ENCODE assay signal across 14 cellular contexts in the genomic region with DNA sequence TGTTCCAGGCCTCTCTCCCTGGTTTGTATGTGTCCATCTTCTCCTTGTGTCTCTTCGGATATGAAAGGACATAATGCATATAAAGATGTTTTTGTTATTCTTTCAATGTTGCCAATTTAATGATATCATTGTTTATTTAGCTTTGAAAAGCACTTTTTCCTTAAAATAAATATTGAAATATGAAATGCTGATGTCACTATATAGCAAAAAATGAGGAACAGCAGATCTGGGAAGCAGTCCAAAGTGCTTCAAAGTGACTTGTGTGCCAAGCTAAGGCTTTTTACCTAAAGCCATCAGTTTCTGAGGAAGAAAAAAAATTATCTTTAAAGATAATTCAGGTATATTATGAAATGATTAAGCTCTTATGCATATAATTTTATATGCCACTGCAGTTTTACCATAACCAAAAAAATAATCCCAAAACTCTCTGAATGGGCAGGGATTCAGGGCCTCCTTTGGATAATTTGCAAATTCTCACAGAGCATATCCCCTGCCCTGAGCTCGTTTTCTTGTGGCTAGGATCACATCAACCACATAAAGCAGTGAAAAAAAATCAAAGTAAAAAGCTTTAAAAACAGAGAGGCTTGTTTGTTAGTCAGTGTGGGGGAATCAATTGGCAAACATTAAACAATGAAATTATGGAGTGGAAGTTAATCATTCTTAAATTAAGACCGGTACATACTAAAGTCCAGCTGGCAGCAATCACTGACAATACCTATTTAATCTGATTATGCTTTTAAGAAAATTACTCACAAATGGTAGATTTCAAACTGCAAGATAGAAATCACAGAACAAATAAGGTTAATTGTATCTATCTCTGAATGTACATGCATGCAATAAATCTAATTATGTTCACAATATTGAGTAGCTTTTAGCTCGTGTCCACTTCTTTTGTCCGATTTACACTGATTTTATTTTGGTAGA.
A peak's percentile ranks its signal among the peaks of the same experiment; 100 is the strongest.
DNase-seq lines count a peak whose midpoint lies in the region; ATAC-seq and TF ChIP-seq lines count a peak whose summit lies in the region.
"Had no signal": no experiment of that assay in that cellular context is flagged by ENCODE, and none has a peak within 500 bp of the region (broad histone marks: within the 10 kb centered on the region; RNA-seq: fewer than 3 reads in every experiment).

No MANE protein-coding gene starts in this region.

- no peak overlapping the region for H3K27ac Mint-ChIP-seq in naive thymus-derived CD8-positive, alpha-beta T cell
- H3K27ac Mint-ChIP-seq: activated B cell treated with CpG ODN at 0.5 μM for 24 hours had no signal

- H3K4me3 Mint-ChIP-seq in naive thymus-derived CD8-positive, alpha-beta T cell = no peak overlapping the region
- H3K4me3 Mint-ChIP-seq: activated B cell treated with CpG ODN at 0.5 μM for 24 hours had no signal

- H3K9me3 Mint-ChIP-seq in naive thymus-derived CD8-positive, alpha-beta T cell = peaks cover 0 to 10% (median 3%) of the 10 kb centered on the region in 9 donors

- H3K4me1 ChIP-seq in BE2C = peaks cover 3% of the 10 kb centered on the region; the same call in 1 of the 2 replicates
- H3K4me1 ChIP-seq: adrenal gland, gastrocnemius medialis, uterus had no signal

- H3K36me3 Mint-ChIP-seq in naive thymus-derived CD8-positive, alpha-beta T cell = no peaks in the 10 kb centered on the region

- no peaks in the 10 kb centered on the region for H3K27me3 Mint-ChIP-seq in naive thymus-derived CD8-positive, alpha-beta T cell
- H3K27me3 Mint-ChIP-seq: activated B cell treated with CpG ODN at 0.5 μM for 24 hours had no signal

- H3K27me3 ChIP-seq in BE2C = no peaks in the 10 kb centered on the region
- H3K27me3 ChIP-seq: adrenal gland, gastrocnemius medialis, uterus had no signal

- H3K4me3 ChIP-seq in BE2C (ENCODE audit: low read depth, low read length) = no peak overlapping the region
- H3K4me3 ChIP-seq: adrenal gland, gastrocnemius medialis, uterus had no signal

- H3K9me3 ChIP-seq in BE2C = no peaks in the 10 kb centered on the region
- H3K9me3 ChIP-seq: adrenal gland, gastrocnemius medialis, uterus had no signal

- no peak for TF ChIP-seq CTCF in BE2C (IDR thresholded peaks at IDR 0.05; ENCODE audit: low read depth, low read length)

- no peak for ATAC-seq in HG03354 (IDR thresholded peaks at IDR 0.05; ENCODE audit: poor library complexity, severe bottlenecking, unreplicated experiment)
- ATAC-seq in naive thymus-derived CD8-positive, alpha-beta T cell = no peak
- ATAC-seq: gastrocnemius medialis had no signal

- H3K36me3 ChIP-seq in BE2C = no peaks in the 10 kb centered on the region
- H3K36me3 ChIP-seq: adrenal gland, gastrocnemius medialis, uterus had no signal

- POLR2A ChIA-PET in naive thymus-derived CD8-positive, alpha-beta T cell (lab: Charles Lee) = no interaction called here

- DNase-seq in BE2C = peak; percentile 6
- peak; percentile 78 for DNase-seq in NCI-H1092 treated with DMSO at 0.1 percent for 48 hours (lab: John Stamatoyannopoulos, UW)
- DNase-seq in SHP77 (lab: John Stamatoyannopoulos, UW) = peak; percentile 41 to 49
- DNase-seq in fibroblast of gingiva (ENCODE audit: low read depth) = peak; percentile 35
- no peak for DNase-seq in naive thymus-derived CD8-positive, alpha-beta T cell
- no peak for DNase-seq in glomerular visceral epithelial cell (ENCODE audit: extremely low spot score)
- no peak for DNase-seq in NOMO-1 treated with dmso at 0.1 percent for 144 hours (lab: John Stamatoyannopoulos, UW; ENCODE audit: unreplicated experiment)
- DNase-seq: activated B cell treated with CpG ODN at 0.5 μM for 24 hours; adrenal gland; gastrocnemius medialis; Right ventricle myocardium superior; stimulated activated naive CD4-positive, alpha-beta T cell; uterus had no signal

- no peaks in the 10 kb centered on the region for H3K4me1 Mint-ChIP-seq in naive thymus-derived CD8-positive, alpha-beta T cell
- H3K4me1 Mint-ChIP-seq: activated B cell treated with CpG ODN at 0.5 μM for 24 hours had no signal

Comparison
In these comparisons a context has a peak if more than half of its experiments do, and no peak if none do; other contexts are left out.
1. DNase-seq: peak in BE2C (single experiment), NCI-H1092 treated with DMSO at 0.1 percent for 48 hours (single experiment), SHP77 (2 of 2) and fibroblast of gingiva (single experiment); none in naive thymus-derived CD8-positive, alpha-beta T cell (0 of 10), glomerular visceral epithelial cell (single experiment) and NOMO-1 treated with dmso at 0.1 percent for 144 hours (single experiment).